Comparison of ENCODE assay signal across 9 cellular contexts in the genomic region with DNA sequence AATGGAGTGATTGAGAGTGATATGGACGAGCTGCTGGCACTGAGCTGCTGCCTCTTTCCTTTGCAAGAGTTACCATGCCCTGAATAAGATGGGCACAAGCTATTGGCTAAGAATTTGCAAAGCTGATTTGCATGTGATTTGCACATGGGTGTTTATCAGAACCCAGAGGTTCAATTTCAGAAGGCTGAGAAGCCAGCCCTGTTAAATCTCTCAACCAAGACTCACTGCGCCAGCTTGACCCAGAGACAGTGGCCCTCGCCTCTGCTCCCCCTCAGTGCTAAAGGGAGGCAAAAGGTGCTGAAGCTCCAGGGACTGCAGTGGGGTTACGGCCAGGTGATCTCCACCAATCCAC. TPM values are rescaled to one million over a fixed set of nuclear protein-coding genes. Genes with fewer than 3 reads are reported as not detected.
DNase-seq lines count a peak whose midpoint lies in the region; ATAC-seq and TF ChIP-seq lines count a peak whose summit lies in the region.
"Had no signal": no experiment of that assay in that cellular context is flagged by ENCODE, and none has a peak within 500 bp of the region (broad histone marks: within the 10 kb centered on the region; RNA-seq: fewer than 3 reads in every experiment).

No MANE protein-coding gene starts in this region.

- H3K36me3 Mint-ChIP-seq in activated CD4-positive, alpha-beta T cell treated with anti-CD3 and anti-CD28 coated beads, Interleukin-2, amount 10 ng/mL, durations not matched to agents 7 days and 5 days (ENCODE audit: low read depth) = peaks cover 34% of the 10 kb centered on the region

- no peaks in the 10 kb centered on the region for H3K27me3 ChIP-seq in Panc1 (ENCODE audit: control insufficient read depth, insufficient read depth, low read length)
- peaks cover 0 to 17% (median 0%) of the 10 kb centered on the region in 3 donors for H3K27me3 ChIP-seq in stomach

- H3K27ac ChIP-seq in Panc1 (ENCODE audit: low read length) = peak overlapping the region; percentile 99
- H3K27ac ChIP-seq in stomach = peak overlapping the region in 4 of 5 donors; percentile 95 to 98 (median 96)

- in situ Hi-C loops in Panc1 (cut with HindIII; ENCODE audit: low pct_unique_long_range_greater_than_20kb, low sequenced_read_pairs) = no loop called here

- H3K9me3 ChIP-seq in Panc1 (ENCODE audit: control insufficient read depth, insufficient read depth, low read depth, low read length) = no peaks in the 10 kb centered on the region
- no peaks in the 10 kb centered on the region for H3K9me3 ChIP-seq in stomach

- no peak for TF ChIP-seq CTCF in Panc1 (IDR thresholded peaks at IDR 0.05)
- TF ChIP-seq CTCF in stomach (IDR thresholded peaks at IDR 0.05) = no peak

- peak overlapping the region; percentile 90 for H3K4me3 Mint-ChIP-seq in activated CD4-positive, alpha-beta T cell treated with anti-CD3 and anti-CD28 coated beads, Interleukin-2, amount 10 ng/mL, durations not matched to agents 7 days and 5 days

- intact Hi-C loops in Panc1 (cut with micrococcal nuclease; ENCODE audit: unreplicated experiment) (loop anchor here (2.0 to 10.0 kb wide), 2 partner anchors 21 to 161 kb away; a partner anchor contains a TSS), stomach (cut with DNase I; ENCODE audit: low total_unique reads) (no loop called here)

- peaks cover 4% of the 10 kb centered on the region; the same call in 1 of the 2 replicates for H3K36me3 ChIP-seq in Panc1 (ENCODE audit: control insufficient read depth, insufficient read depth, low read length)
- H3K36me3 ChIP-seq in stomach = peaks cover under 1 to 12% (median 7%) of the 10 kb centered on the region in 4 donors

- CTCF ChIA-PET in activated CD4-positive, alpha-beta T cell treated with anti-CD3 and anti-CD28 coated beads, Interleukin-2, amount 10 ng/mL, durations not matched to agents 7 days and 5 days (lab: Charles Lee) = interaction anchor here (0.9 to 16.0 kb wide), 10 partner anchors 8 to 46 kb away, joined by 3 to 205 read pairs (median 5); a partner anchor contains a TSS
- CTCF ChIA-PET in Panc1 (lab: Charles Lee) = interaction anchor here (0.6 to 5.4 kb wide), 3 partner anchors 14 to 27 kb away, joined by 5 to 45 read pairs (median 9); no protein-coding TSS in a partner anchor

- H3K4me1 Mint-ChIP-seq in activated CD4-positive, alpha-beta T cell treated with anti-CD3 and anti-CD28 coated beads, Interleukin-2, amount 10 ng/mL, durations not matched to agents 7 days and 5 days = peaks cover 25% of the 10 kb centered on the region

- peak overlapping the region; percentile 92 for H3K27ac Mint-ChIP-seq in activated CD4-positive, alpha-beta T cell treated with anti-CD3 and anti-CD28 coated beads, Interleukin-2, amount 10 ng/mL, durations not matched to agents 7 days and 5 days

- 58 to 80% (median 75%) methylated on average over 3 to 4 of the region's 4 CpGs for WGBS in stomach, 5 donors

- DNase-seq in activated CD4-positive, alpha-beta T cell treated with anti-CD3 and anti-CD28 coated beads, Interleukin-2, amount 10 ng/mL, durations not matched to agents 7 days and 5 days = no peak
- DNase-seq in activated CD4-positive, alpha-beta T cell treated with anti-CD3 and anti-CD28 coated beads for 1 hour = no peak
- DNase-seq in Panc1 (ENCODE audit: low read depth, low spot score) (no peak), germinal center (ENCODE audit: low spot score) (peak; percentile 42), stomach (no peak), pons (ENCODE audit: low spot score) (no peak), SIG-M5 treated with dmso at 0.1 percent for 504 hours (lab: John Stamatoyannopoulos, UW; ENCODE audit: unreplicated experiment) (no peak)
- DNase-seq: ACHN had no signal

- no peak for TF ChIP-seq EP300 in stomach (IDR thresholded peaks at IDR 0.05)

- H3K27me3 Mint-ChIP-seq in activated CD4-positive, alpha-beta T cell treated with anti-CD3 and anti-CD28 coated beads, Interleukin-2, amount 10 ng/mL, durations not matched to agents 7 days and 5 days = no peaks in the 10 kb centered on the region

- no peaks in the 10 kb centered on the region for H3K9me3 Mint-ChIP-seq in activated CD4-positive, alpha-beta T cell treated with anti-CD3 and anti-CD28 coated beads, Interleukin-2, amount 10 ng/mL, durations not matched to agents 7 days and 5 days

- no peak for TF ChIP-seq POLR2A in stomach (IDR thresholded peaks at IDR 0.05)

- BruUV-seq in Panc1 (replicated peaks; lab: Mats Ljungman, UMichigan) = no TSS peak

- peak overlapping the region; percentile 79 to 95 for H3K4me3 ChIP-seq in Panc1 (ENCODE audit: low read depth in 2 of 2, low read length in 2 of 2)
- H3K4me3 ChIP-seq in stomach = peak overlapping the region; percentile 32 to 59 (median 56)

- H3K4me1 ChIP-seq in Panc1 (ENCODE audit: control insufficient read depth, insufficient read depth, low read length) (peaks cover 50% of the 10 kb centered on the region), stomach (peaks cover 7 to 71% (median 62%) of the 10 kb centered on the region in 4 donors)

- ATAC-seq in Panc1 = no peak
- no peak for ATAC-seq in HG03457 (IDR thresholded peaks at IDR 0.05; ENCODE audit: unreplicated experiment)

- POLR2A ChIA-PET in activated CD4-positive, alpha-beta T cell treated with anti-CD3 and anti-CD28 coated beads, Interleukin-2, amount 10 ng/mL, durations not matched to agents 7 days and 5 days (lab: Charles Lee) = no interaction called here
- POLR2A ChIA-PET in Panc1 (lab: Charles Lee) = no interaction called here

RNA-seq across cellular contexts. Expression of a gene that starts 0.7 kb away (rescaled TPM):
- 100 to 1,000 TPM; 303 to 334 TPM for total RNA-seq in activated CD4-positive, alpha-beta T cell treated with anti-CD3 and anti-CD28 coated beads, Interleukin-2, amount 10 ng/mL, durations not matched to agents 7 days and 5 days
- total RNA-seq in Panc1 (2021; ENCODE audit: unreplicated experiment) (225 TPM), stomach (10 to 100 TPM; 18.5 to 93.9 (median 67.7) TPM)
- polyA plus RNA-seq in Panc1 (2012; ENCODE audit: insufficient read length) = 297 TPM
- polyA plus RNA-seq in stomach = 10 to 100 TPM; 24.9 to 35.5 (median 25.2) TPM

RNA-seq across cellular contexts. Expression of a gene that starts 9.5 kb away (rescaled TPM):
- total RNA-seq in activated CD4-positive, alpha-beta T cell treated with anti-CD3 and anti-CD28 coated beads, Interleukin-2, amount 10 ng/mL, durations not matched to agents 7 days and 5 days = 10 to 100 TPM; 72.9 to 83.2 TPM
- total RNA-seq in Panc1 (2021; ENCODE audit: unreplicated experiment) = 246 TPM
- 347 TPM for polyA plus RNA-seq in Panc1 (2012; ENCODE audit: insufficient read length)
- 10 to 100 TPM; 23.2 to 63.8 (median 35.6) TPM for total RNA-seq in stomach
- polyA plus RNA-seq in stomach = 100 to 1,000 TPM; 114 to 161 (median 125) TPM

RNA-seq across cellular contexts. Expression of a gene that starts 19.1 kb away (rescaled TPM):
- total RNA-seq in activated CD4-positive, alpha-beta T cell treated with anti-CD3 and anti-CD28 coated beads, Interleukin-2, amount 10 ng/mL, durations not matched to agents 7 days and 5 days = 10 to 100 TPM; 14.2 to 16.5 TPM
- total RNA-seq in Panc1 (2021; ENCODE audit: unreplicated experiment) (0.62 TPM), stomach (1 to 10 TPM in 2 of 5 donors, not detected in 3; 2.3 to 8.3 TPM)
- 0.62 TPM for polyA plus RNA-seq in Panc1 (2012; ENCODE audit: insufficient read length)
- polyA plus RNA-seq in stomach = 10 to 100 TPM in 1 of 3 donors, 1 to 10 TPM in 2; 4.4 to 12.7 (median 8.1) TPM

RNA-seq across cellular contexts. Expression of a gene that starts 20.9 kb away (rescaled TPM):
- total RNA-seq in activated CD4-positive, alpha-beta T cell treated with anti-CD3 and anti-CD28 coated beads, Interleukin-2, amount 10 ng/mL, durations not matched to agents 7 days and 5 days = not detected
- total RNA-seq in Panc1 (2021; ENCODE audit: unreplicated experiment) = 10.6 TPM
- 15.5 TPM for polyA plus RNA-seq in Panc1 (2012; ENCODE audit: insufficient read length)
- total RNA-seq in stomach = under 1 TPM in 1 of 5 donors, not detected in 4; 0.37 TPM
- polyA plus RNA-seq in stomach = 1 to 10 TPM in 2 of 3 donors, under 1 TPM in 1; 0.19 to 1.4 (median 1.1) TPM

RNA-seq across cellular contexts. Expression of a gene that starts 39.4 kb away (rescaled TPM):
- 1 to 10 TPM; 1.9 to 2.1 TPM for total RNA-seq in activated CD4-positive, alpha-beta T cell treated with anti-CD3 and anti-CD28 coated beads, Interleukin-2, amount 10 ng/mL, durations not matched to agents 7 days and 5 days
- 819 TPM for total RNA-seq in Panc1 (2021; ENCODE audit: unreplicated experiment)
- polyA plus RNA-seq in Panc1 (2012; ENCODE audit: insufficient read length) = 824 TPM
- 10 to 100 TPM in 1 of 5 donors, 1 to 10 TPM in 3, under 1 TPM in 1; under 0.01 to 19.1 (median 2.8) TPM for total RNA-seq in stomach
- polyA plus RNA-seq in stomach = 1 to 10 TPM in 1 of 3 donors, under 1 TPM in 2; 0.62 to 3.1 (median 0.76) TPM
